ENCODE assay signal across 23 cellular contexts in genomic region chr20:39702716-39703349, GRCh38.
"Had no signal": no experiment of that assay in that cellular context is flagged by ENCODE, and none has a peak within 500 bp of the region (broad histone marks: within the 10 kb centered on the region; RNA-seq: fewer than 3 reads in every experiment).

No MANE protein-coding gene starts in this region.

- H3K9me3 Mint-ChIP-seq: activated CD4-positive, alpha-beta memory T cell treated with anti-CD3 and anti-CD28 coated beads, Interleukin-2, amount 10 ng/mL, durations not matched to agents 7 days and 5 days; activated naive CD4-positive, alpha-beta T cell treated with anti-CD3 and anti-CD28 coated beads for 36 hours; brain had no signal

- H3K27me3 Mint-ChIP-seq: activated CD4-positive, alpha-beta memory T cell treated with anti-CD3 and anti-CD28 coated beads, Interleukin-2, amount 10 ng/mL, durations not matched to agents 7 days and 5 days; brain; central memory CD8-positive, alpha-beta T cell; T-helper 17 cell had no signal

- DNase-seq: activated CD4-positive, alpha-beta memory T cell treated with anti-CD3 and anti-CD28 coated beads, Interleukin-2, amount 10 ng/mL, durations not matched to agents 7 days and 5 days; activated CD4-positive, alpha-beta T cell treated with anti-CD3 and anti-CD28 coated beads for 36 hours; activated CD4-positive, alpha-beta T cell treated with anti-CD3 and anti-CD28 coated beads, Interleukin-2, amount 50 U/mL, for 1 hour; activated gamma-delta T cell; activated naive CD4-positive, alpha-beta T cell treated with anti-CD3 and anti-CD28 coated beads for 36 hours; activated T-cell treated with anti-CD3 and anti-CD28 coated beads for 4 hours; activated T-cell treated with anti-CD3 and anti-CD28 coated beads, Interleukin-2, amount 50 U/mL, for 48 hours; amygdala; Kasumi-1; NCI-H146; NCI-H187 treated with DMSO at 0.1 percent for 48 hours; NCI-H345; NCI-H510A; PC-9; SHP77 treated with DMSO at 0.1 percent for 48 hours; T-helper 17 cell; T-helper 9 cell had no signal

- H3K4me3 Mint-ChIP-seq: activated CD4-positive, alpha-beta memory T cell treated with anti-CD3 and anti-CD28 coated beads, Interleukin-2, amount 10 ng/mL, durations not matched to agents 7 days and 5 days; activated CD4-positive, alpha-beta T cell treated with anti-CD3 and anti-CD28 coated beads for 36 hours; activated naive CD4-positive, alpha-beta T cell treated with anti-CD3 and anti-CD28 coated beads for 36 hours; activated naive CD8-positive, alpha-beta T cell; activated T-helper 17 cell treated with anti-CD3 and anti-CD28 coated beads, Interleukin-2, amount 50 U/mL, for 72 hours; brain; central memory CD8-positive, alpha-beta T cell; T-helper 17 cell had no signal

- ATAC-seq: activated CD4-positive, alpha-beta T cell treated with anti-CD3 and anti-CD28 coated beads for 36 hours; activated T-helper 17 cell treated with anti-CD3 and anti-CD28 coated beads, Interleukin-2, amount 50 U/mL, for 72 hours; T-helper 17 cell had no signal

- FAIRE-seq: astrocyte, TTC549 had no signal

- H3K27ac Mint-ChIP-seq: activated CD4-positive, alpha-beta memory T cell treated with anti-CD3 and anti-CD28 coated beads, Interleukin-2, amount 10 ng/mL, durations not matched to agents 7 days and 5 days; activated CD4-positive, alpha-beta T cell treated with anti-CD3 and anti-CD28 coated beads for 36 hours; activated naive CD4-positive, alpha-beta T cell treated with anti-CD3 and anti-CD28 coated beads for 36 hours; activated naive CD8-positive, alpha-beta T cell; activated T-helper 17 cell treated with anti-CD3 and anti-CD28 coated beads, Interleukin-2, amount 50 U/mL, for 72 hours; brain; T-helper 17 cell had no signal

- H3K4me1 Mint-ChIP-seq: activated CD4-positive, alpha-beta memory T cell treated with anti-CD3 and anti-CD28 coated beads, Interleukin-2, amount 10 ng/mL, durations not matched to agents 7 days and 5 days; activated CD4-positive, alpha-beta T cell treated with anti-CD3 and anti-CD28 coated beads for 36 hours; activated T-helper 17 cell treated with anti-CD3 and anti-CD28 coated beads, Interleukin-2, amount 50 U/mL, for 72 hours; central memory CD8-positive, alpha-beta T cell; T-helper 17 cell had no signal

- H3K36me3 Mint-ChIP-seq: activated naive CD8-positive, alpha-beta T cell; brain had no signal
